ENCODE assay signal across 12 cellular contexts in genomic region chr15:95973566-95974256, GRCh38.
DNase-seq lines count a peak whose midpoint lies in the region; ATAC-seq lines count a peak whose summit lies in the region.
"Had no signal": no experiment of that assay in that cellular context is flagged by ENCODE, and none has a peak within 500 bp of the region (broad histone marks: within the 10 kb centered on the region; RNA-seq: fewer than 3 reads in every experiment).

No MANE protein-coding gene starts in this region.

- ATAC-seq in GM19463 (IDR thresholded peaks at IDR 0.05; ENCODE audit: unreplicated experiment) (peak; percentile 64), HG02852 (IDR thresholded peaks at IDR 0.05; ENCODE audit: unreplicated experiment) (peak; percentile 65), HG03469 (IDR thresholded peaks at IDR 0.05; ENCODE audit: unreplicated experiment) (peak; percentile 76), sciatic nerve (no peak)
- ATAC-seq in activated CD4-positive, CD25-positive, alpha-beta regulatory T cell treated with anti-CD3 and anti-CD28 coated beads, Interleukin-2, amount 50 U/mL, for 24 hours: no peak
- ATAC-seq: activated CD8-positive, alpha-beta T cell treated with anti-CD3 and anti-CD28 coated beads, Interleukin-2, amount 10 ng/mL, durations not matched to agents 7 days and 5 days; Panc1 had no signal

- peak overlapping the region; percentile 39 to 79 (median 46); a peak in 21 of 22 replicates for H3K4me2 ChIP-seq in BLaER1 treated with 17β-estradiol and CSF1 and Interleukin-3, amounts not matched to agents 10 nM and 100 nM

- peaks cover 18 to 55% (median 36%) of the 10 kb centered on the region in 11 experiments; a peak in 21 of 22 replicates for H3K27me3 ChIP-seq in BLaER1 treated with 17β-estradiol and CSF1 and Interleukin-3, amounts not matched to agents 10 nM and 100 nM

- no peak overlapping the region for H3K9ac ChIP-seq in BLaER1 treated with 17β-estradiol and CSF1 and Interleukin-3, amounts not matched to agents 10 nM and 100 nM

- H3K4me3 ChIP-seq in BLaER1 treated with 17β-estradiol and CSF1 and Interleukin-3, amounts not matched to agents 10 nM and 100 nM: no peak overlapping the region

- H3K27ac ChIP-seq in BLaER1 treated with 17β-estradiol and CSF1 and Interleukin-3, amounts not matched to agents 10 nM and 100 nM: no peak overlapping the region

- peaks cover 0 to 13% (median 7%) of the 10 kb centered on the region in 11 experiments; a peak in 6 of 22 replicates for H4K20me1 ChIP-seq in BLaER1 treated with 17β-estradiol and CSF1 and Interleukin-3, amounts not matched to agents 10 nM and 100 nM

- peaks cover 14 to 28% (median 23%) of the 10 kb centered on the region in 10 experiments for H3K4me1 ChIP-seq in BLaER1 treated with 17β-estradiol and CSF1 and Interleukin-3, amounts not matched to agents 10 nM and 100 nM

- no peaks in the 10 kb centered on the region for H3K36me3 ChIP-seq in BLaER1 treated with 17β-estradiol and CSF1 and Interleukin-3, amounts not matched to agents 10 nM and 100 nM

- intact Hi-C loops in sciatic nerve (cut with DNase I): no loop called here

- peaks cover 0 to 11% (median 0%) of the 10 kb centered on the region in 11 experiments; a peak in 6 of 22 replicates for H3K9me3 ChIP-seq in BLaER1 treated with 17β-estradiol and CSF1 and Interleukin-3, amounts not matched to agents 10 nM and 100 nM (replicated peaks in 1 of 11)

- DNase-seq in NCI-H510A (lab: John Stamatoyannopoulos, UW): no peak
- DNase-seq in NCI-H69 (lab: John Stamatoyannopoulos, UW): no peak
- no peak for DNase-seq in sciatic nerve (ENCODE audit: low spot score)
- DNase-seq: activated CD8-positive, alpha-beta T cell treated with anti-CD3 and anti-CD28 coated beads, Interleukin-2, amount 10 ng/mL, durations not matched to agents 7 days and 5 days; activated naive CD4-positive, alpha-beta T cell treated with Interleukin-2 at 50 U/mL for 16 hours; HCEC 1CT had no signal

Comparison
In these comparisons a context has a peak if more than half of its experiments do, and no peak if none do; other contexts are left out.
1. ATAC-seq: peak in GM19463 (single experiment), HG02852 (single experiment) and HG03469 (single experiment); none in activated CD4-positive, CD25-positive, alpha-beta regulatory T cell treated with anti-CD3 and anti-CD28 coated beads, Interleukin-2, amount 50 U/mL, for 24 hours (0 of 2) and sciatic nerve (single experiment).